Comparison of ENCODE assay signal across 8 cellular contexts in the genomic region with DNA sequence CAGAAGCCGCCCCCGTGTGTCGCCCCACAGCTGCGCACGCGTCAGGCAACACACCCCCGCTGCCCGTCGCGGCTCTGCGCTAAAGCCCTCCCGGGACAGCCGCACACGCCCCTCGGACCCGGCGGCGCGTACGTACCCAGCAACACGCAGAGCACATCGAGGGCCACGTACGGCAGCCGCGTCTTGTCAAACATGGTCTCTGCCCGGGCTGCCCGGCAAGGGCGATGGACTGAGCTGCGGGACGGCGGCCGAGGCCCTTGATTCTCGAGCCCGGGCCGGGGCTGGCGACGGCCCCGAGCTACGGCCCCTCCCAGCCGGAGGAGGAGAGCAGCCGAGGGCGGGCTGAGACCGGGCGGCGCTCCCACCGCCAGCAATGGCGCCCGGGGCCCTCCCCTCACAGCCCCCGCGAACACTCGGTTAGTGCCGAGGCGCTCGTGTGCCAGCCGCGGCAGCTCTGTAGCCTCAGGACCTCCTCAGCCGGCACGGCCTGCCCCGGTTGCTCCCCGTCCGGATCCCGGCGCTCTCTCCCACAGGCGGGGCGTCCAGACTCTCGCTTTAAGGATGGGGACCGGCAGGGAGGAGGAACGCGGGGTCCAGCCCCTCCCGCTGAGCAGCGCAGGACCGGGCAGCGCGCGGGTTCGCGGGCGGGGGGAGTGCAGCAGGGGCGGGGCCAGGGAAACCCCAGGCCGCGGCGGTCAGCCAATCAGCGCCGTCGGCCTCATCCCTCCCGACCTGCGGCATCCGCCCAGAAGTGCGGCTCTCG. TPM values are rescaled to one million over a fixed set of nuclear protein-coding genes. Genes with fewer than 3 reads are reported as not detected.
DNase-seq lines count a peak whose midpoint lies in the region; ATAC-seq and TF ChIP-seq lines count a peak whose summit lies in the region.

A gene (minus strand): TSS at position 529 of the 763 bp plus-strand sequence. CDS start 335 bp downstream, at position 194.

- H3K4me2 ChIP-seq in PC-3 (ENCODE audit: low read length) = peak within 1 kb of the TSS; percentile 97

- H3K36me3 ChIP-seq in PC-3 (ENCODE audit: low read depth, low read length) (no peaks in the 10 kb centered on the region), mucosa of stomach (ENCODE audit: control insufficient read depth, insufficient read depth, low read length) (no peaks in the 10 kb centered on the region)

- H3K27ac Mint-ChIP-seq in Calu3 (ENCODE audit: unreplicated experiment) = peak within 1 kb of the TSS; percentile 73
- peak within 1 kb of the TSS; percentile 88 for H3K27ac Mint-ChIP-seq in activated T-cell treated with anti-CD3 and anti-CD28 coated beads, Interleukin-2, amount 50 U/mL, for 24 hours

- DNase-seq in Calu3 = peak; percentile 91
- peak; percentile 82 for DNase-seq in HT1080 (ENCODE audit: low read depth)
- peak; percentile 73 for DNase-seq in PC-3
- DNase-seq in activated T-cell treated with anti-CD3 and anti-CD28 coated beads, Interleukin-2, amount 50 U/mL, for 24 hours = peak; percentile 94
- DNase-seq in erythroblast (lab: John Stamatoyannopoulos, UW) = peak; percentile 67 to 74
- peak; percentile 64 to 71 for DNase-seq in stimulated activated CD8-positive, alpha-beta memory T cell treated with anti-CD3 and anti-CD28 coated beads, Interleukin-7, amount 100 ng/mL, for 1 hour (ENCODE audit: low read depth in 2 of 2)

- no peaks in the 10 kb centered on the region for H3K27me3 ChIP-seq in PC-3 (ENCODE audit: low read length)
- H3K27me3 ChIP-seq in mucosa of stomach (ENCODE audit: control insufficient read depth, insufficient read depth, low read length) = no peaks in the 10 kb centered on the region

- TF ChIP-seq CTCF in Calu3 (IDR thresholded peaks at IDR 0.05; ENCODE audit: unreplicated experiment) (no peak), PC-3 (conservative IDR thresholded peaks at IDR 0.05; ENCODE audit: low read depth, low read length) (no peak)

- CTCF ChIA-PET in Calu3 (lab: Charles Lee) = interaction anchor here (0.6 to 1.7 kb wide), 4 partner anchors 13 to 295 kb away, joined by 3 to 4 read pairs (median 4); no protein-coding TSS in a partner anchor
- CTCF ChIA-PET in PC-3 (lab: Charles Lee) = no interaction called here

- H3K4me1 Mint-ChIP-seq in Calu3 (ENCODE audit: low read depth, unreplicated experiment) = peaks cover 18% of the 10 kb centered on the region
- peaks cover 42% of the 10 kb centered on the region for H3K4me1 Mint-ChIP-seq in activated T-cell treated with anti-CD3 and anti-CD28 coated beads, Interleukin-2, amount 50 U/mL, for 24 hours (ENCODE audit: low read depth)

- peak within 1 kb of the TSS; percentile 28 for H3K27ac ChIP-seq in PC-3 (ENCODE audit: low read length)

- H3K9ac ChIP-seq in PC-3 (ENCODE audit: low read length) (peak within 1 kb of the TSS; percentile 66), mucosa of stomach (ENCODE audit: low read length) (peak within 1 kb of the TSS; percentile 84)

- H3K4me1 ChIP-seq in PC-3 (ENCODE audit: insufficient read depth, low read length) = peaks cover 5% of the 10 kb centered on the region; the same call in 1 of the 2 replicates
- H3K4me1 ChIP-seq in mucosa of stomach (ENCODE audit: control insufficient read depth, insufficient read depth, low read length) = no peaks in the 10 kb centered on the region

- peak within 1 kb of the TSS; percentile 79 for H3K4me3 Mint-ChIP-seq in Calu3 (ENCODE audit: low read depth, unreplicated experiment)
- peak within 1 kb of the TSS; percentile 86 for H3K4me3 Mint-ChIP-seq in activated T-cell treated with anti-CD3 and anti-CD28 coated beads, Interleukin-2, amount 50 U/mL, for 24 hours

- POLR2A ChIA-PET in PC-3 (lab: Charles Lee; ENCODE audit: unreplicated experiment) = no interaction called here

- TF ChIP-seq POLR2A in erythroblast (IDR thresholded peaks at IDR 0.05; ENCODE audit: low read length) = no peak

- peak within 1 kb of the TSS; percentile 86 for H3K4me3 ChIP-seq in PC-3 (ENCODE audit: low read length)
- peak within 1 kb of the TSS; percentile 29 for H3K4me3 ChIP-seq in mucosa of stomach (ENCODE audit: low read length)

- H4K20me1 ChIP-seq in PC-3 (ENCODE audit: low read length) = no peaks in the 10 kb centered on the region

- no peaks in the 10 kb centered on the region for H3F3A ChIP-seq in PC-3 (ENCODE audit: low read length, unreplicated experiment)

- intact Hi-C loops in Calu3 (cut with micrococcal nuclease; ENCODE audit: unreplicated experiment) = loop anchor here (10.0 kb wide), 1 partner anchor 190 kb away; no protein-coding TSS in a partner anchor
- intact Hi-C loops in PC-3 (cut with micrococcal nuclease) = loop anchor here (2.0 to 10.0 kb wide), 4 partner anchors 66 to 158 kb away; no protein-coding TSS in a partner anchor

- peak; percentile 71 for ATAC-seq in GM21360 (IDR thresholded peaks at IDR 0.05; ENCODE audit: unreplicated experiment)
- ATAC-seq in PC-3 = peak; percentile 81

- BruUV-seq in Calu3 (replicated peaks; lab: Mats Ljungman, UMichigan) = no TSS peak
- no TSS peak for BruUV-seq in PC-3 (replicated peaks; lab: Mats Ljungman, UMichigan)

- H3K9me3 ChIP-seq in PC-3 (ENCODE audit: low read length) (no peaks in the 10 kb centered on the region), mucosa of stomach (ENCODE audit: control insufficient read depth, low read length) (no peaks in the 10 kb centered on the region)

- no peaks in the 10 kb centered on the region for H3K27me3 Mint-ChIP-seq in Calu3 (ENCODE audit: unreplicated experiment)
- H3K27me3 Mint-ChIP-seq in activated T-cell treated with anti-CD3 and anti-CD28 coated beads, Interleukin-2, amount 50 U/mL, for 24 hours = no peaks in the 10 kb centered on the region

- peaks cover 25% of the 10 kb centered on the region for H3K36me3 Mint-ChIP-seq in Calu3 (ENCODE audit: insufficient read depth, unreplicated experiment)
- H3K36me3 Mint-ChIP-seq in activated T-cell treated with anti-CD3 and anti-CD28 coated beads, Interleukin-2, amount 50 U/mL, for 24 hours (ENCODE audit: low read depth) = peaks cover 9% of the 10 kb centered on the region

- H3K9me2 ChIP-seq in PC-3 (replicated peaks; ENCODE audit: low read length) = no peaks in the 10 kb centered on the region

- H3K79me2 ChIP-seq in PC-3 (ENCODE audit: low read length) = peaks cover 23% of the 10 kb centered on the region

- H3K9me3 Mint-ChIP-seq in Calu3 (ENCODE audit: low read depth, unreplicated experiment) = no peaks in the 10 kb centered on the region
- no peaks in the 10 kb centered on the region for H3K9me3 Mint-ChIP-seq in activated T-cell treated with anti-CD3 and anti-CD28 coated beads, Interleukin-2, amount 50 U/mL, for 24 hours

- H2AFZ ChIP-seq in PC-3 (ENCODE audit: low read length) = peak within 1 kb of the TSS; percentile 98

RNA-seq across cellular contexts. Expression of the gene that starts here (rescaled TPM):
- total RNA-seq in Calu3 (2022) (20.2 and 21.5 TPM in 2 replicates), PC-3 (2014; rRNA removed) (16.2 and 21.1 TPM in 2 replicates)
- 9.4 and 12.9 TPM in 2 replicates for total RNA-seq in HT1080 (2014; rRNA removed; shearing (Covaris generic))
- 9.7 and 11.9 TPM in 2 replicates for polyA plus RNA-seq in HT1080 (2015; cell fraction: cytosol; rRNA removed)
- 12.6 and 16.2 TPM in 2 replicates for polyA plus RNA-seq in HT1080 (2015; cell fraction: nucleus; rRNA removed)

Comparison
In these comparisons a context has a peak if more than half of its experiments do, and no peak if none do; other contexts are left out.
1. Peak in every context shown above with its lines: DNase-seq, ATAC-seq, H3K4me3 ChIP-seq and H3K27ac ChIP-seq.